ENCODE assay signal across 1 cellular context in genomic region chr5:135930949-135931295, GRCh38.
A peak's percentile ranks its signal among the peaks of the same experiment; 100 is the strongest.
TF ChIP-seq lines count a peak whose summit lies in the region.

No MANE protein-coding gene starts in this region.

TF ChIP-seq in H1, 55 proteins besides CTCF, POLR2A, EP300 and RAD21:
- peak; percentile 53; the same call in 1 of the 2 replicates for TF ChIP-seq SUZ12 (IDR thresholded peaks at IDR 0.05; ENCODE audit: low read length)
- TF ChIP-seq SP2 (IDR thresholded peaks at IDR 0.05; ENCODE audit: low read length), result no peak
- TF ChIP-seq EZH2 (IDR thresholded peaks at IDR 0.05; ENCODE audit: low read depth, low read length, severe bottlenecking), result peak; percentile 55
